ENCODE assay signal across 8 cellular contexts in the genomic region with DNA sequence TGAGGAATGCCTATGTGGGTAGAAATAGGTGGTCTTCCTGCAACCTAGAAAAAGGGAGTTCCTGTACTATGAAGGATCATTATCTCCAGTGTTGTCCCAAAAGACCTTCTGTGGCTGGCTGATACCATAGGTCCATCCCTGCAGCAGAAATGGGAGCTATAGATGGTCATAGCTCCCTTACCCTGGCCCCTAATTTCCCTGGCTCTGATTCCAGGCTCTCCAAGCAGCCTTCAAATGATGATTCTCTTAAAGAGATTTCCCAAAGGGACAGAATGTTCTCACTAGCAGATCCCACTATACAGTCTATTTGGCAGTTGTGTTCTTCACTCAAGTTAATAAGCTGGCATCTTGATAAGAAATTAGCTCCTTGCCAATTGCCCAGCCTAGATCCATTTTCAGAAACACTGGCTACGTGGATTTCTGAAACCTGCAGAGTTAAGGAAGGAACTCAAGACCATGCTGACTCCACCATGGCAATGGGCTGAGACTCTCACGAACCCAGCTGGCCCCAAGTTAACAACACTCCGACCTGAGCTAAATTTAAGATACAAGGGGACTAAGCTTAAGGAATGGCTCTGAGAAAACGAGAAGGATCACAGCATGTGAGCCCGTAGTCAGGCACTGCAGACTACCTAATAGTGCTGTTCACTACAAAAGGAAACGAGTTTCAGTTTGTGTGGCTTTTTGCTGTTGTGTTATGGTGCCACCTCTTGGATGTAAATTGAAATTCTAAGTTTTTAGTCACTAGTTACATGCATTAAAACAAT. TPM values are rescaled to one million over a fixed set of nuclear protein-coding genes. Genes with fewer than 3 reads are reported as not detected.
DNase-seq lines count a peak whose midpoint lies in the region; ATAC-seq and TF ChIP-seq lines count a peak whose summit lies in the region.

No MANE protein-coding gene starts in this region.

- H3K4me2 ChIP-seq in neural progenitor cell = no peak overlapping the region

- peaks cover 9% of the 10 kb centered on the region for H3K4me1 Mint-ChIP-seq in activated CD8-positive, alpha-beta T cell treated with anti-CD3 and anti-CD28 coated beads for 36 hours (ENCODE audit: low read depth)
- H3K4me1 Mint-ChIP-seq in neural progenitor cell = peaks cover 6% of the 10 kb centered on the region

- H3K9me3 ChIP-seq in neural progenitor cell (ENCODE audit: low read depth) = no peaks in the 10 kb centered on the region

- no peak overlapping the region for H3K9ac ChIP-seq in neural progenitor cell

- peaks cover 4% of the 10 kb centered on the region for H3K36me3 ChIP-seq in neural progenitor cell

- no peaks in the 10 kb centered on the region for H3K27me3 ChIP-seq in neural progenitor cell

- peak overlapping the region; percentile 53 for H3K4me3 Mint-ChIP-seq in activated CD8-positive, alpha-beta T cell treated with anti-CD3 and anti-CD28 coated beads for 36 hours
- no peak overlapping the region for H3K4me3 Mint-ChIP-seq in neural progenitor cell

- no peaks in the 10 kb centered on the region for H3K4me1 ChIP-seq in neural progenitor cell

- no peaks in the 10 kb centered on the region for H3K27me3 Mint-ChIP-seq in activated CD8-positive, alpha-beta T cell treated with anti-CD3 and anti-CD28 coated beads for 36 hours
- peaks cover 3% of the 10 kb centered on the region for H3K27me3 Mint-ChIP-seq in neural progenitor cell (ENCODE audit: insufficient read depth, low read depth)

- CTCF ChIA-PET in AG04449 (lab: Yijun Ruan, JAX) = interaction anchor here (0.7 to 6.8 kb wide), 31 partner anchors 10 to 472 kb away, joined by 3 to 79 read pairs (median 4); partner anchors contain the start of genes C15orf40, RAMAC and RPS17
- CTCF ChIA-PET in activated CD8-positive, alpha-beta T cell treated with anti-CD3 and anti-CD28 coated beads for 36 hours (lab: Charles Lee) = interaction anchor here (0.6 to 3.6 kb wide), 31 partner anchors 9 to 471 kb away, joined by 3 to 43 read pairs (median 4); partner anchors contain the start of genes C15orf40 and RAMAC

- TF ChIP-seq CTCF in AG04449 (IDR thresholded peaks at IDR 0.05; ENCODE audit: insufficient read depth, low read length, missing control alignments) = peak; percentile 25
- peak; percentile 59 for TF ChIP-seq CTCF in GM12864 (IDR thresholded peaks at IDR 0.05; ENCODE audit: low read depth, low read length, missing control alignments)
- TF ChIP-seq CTCF in activated CD8-positive, alpha-beta T cell treated with anti-CD3 and anti-CD28 coated beads for 36 hours (IDR thresholded peaks at IDR 0.05) = peak; percentile 77
- peak; percentile 62 for TF ChIP-seq CTCF in neural progenitor cell (IDR thresholded peaks at IDR 0.05)

- no peak overlapping the region for H3K27ac ChIP-seq in neural progenitor cell

- H3K79me2 ChIP-seq in neural progenitor cell (ENCODE audit: low read depth) = no peaks in the 10 kb centered on the region

- H3K36me3 Mint-ChIP-seq in activated CD8-positive, alpha-beta T cell treated with anti-CD3 and anti-CD28 coated beads for 36 hours (ENCODE audit: low read depth) = peaks cover 2% of the 10 kb centered on the region
- H3K36me3 Mint-ChIP-seq in neural progenitor cell = peaks cover 6% of the 10 kb centered on the region

- H3K4me3 ChIP-seq in AG04449 (ENCODE audit: low read depth, low read length) = peak overlapping the region; percentile 39
- H3K4me3 ChIP-seq in GM12864 (ENCODE audit: low read depth, low read length) = peak overlapping the region; percentile 28
- no peak overlapping the region for H3K4me3 ChIP-seq in neural progenitor cell

- no peaks in the 10 kb centered on the region for H3F3A ChIP-seq in neural progenitor cell (ENCODE audit: low read depth)

- peak overlapping the region; percentile 70 for H3K27ac Mint-ChIP-seq in activated CD8-positive, alpha-beta T cell treated with anti-CD3 and anti-CD28 coated beads for 36 hours
- H3K27ac Mint-ChIP-seq in neural progenitor cell = peak overlapping the region; percentile 33

- H4K20me1 ChIP-seq in neural progenitor cell (ENCODE audit: low read depth) = no peaks in the 10 kb centered on the region

- intact Hi-C loops in activated CD8-positive, alpha-beta T cell treated with anti-CD3 and anti-CD28 coated beads for 36 hours (cut with micrococcal nuclease) = loop anchor here (5.0 kb wide), 1 partner anchor 153 kb away; no protein-coding TSS in a partner anchor

- no peaks in the 10 kb centered on the region for H3K9me3 Mint-ChIP-seq in activated CD8-positive, alpha-beta T cell treated with anti-CD3 and anti-CD28 coated beads for 36 hours
- peaks cover 4% of the 10 kb centered on the region for H3K9me3 Mint-ChIP-seq in neural progenitor cell

- POLR2A ChIA-PET in AG04449 (lab: Yijun Ruan, JAX) = interaction anchor here (1.0 to 1.3 kb wide), 2 partner anchors 460 to 464 kb away, joined by 3 to 6 read pairs; partner anchors contain the start of gene RPS17
- POLR2A ChIA-PET in activated CD8-positive, alpha-beta T cell treated with anti-CD3 and anti-CD28 coated beads for 36 hours (lab: Charles Lee) = interaction anchor here (1.5 to 2.1 kb wide), 3 partner anchors 14 to 460 kb away, joined by 3 to 5 read pairs (median 5); partner anchors contain the start of genes RAMAC and RPS17

- no peak overlapping the region for H2AFZ ChIP-seq in neural progenitor cell (replicated peaks)

- peak; percentile 54 for ATAC-seq in HG02763 (IDR thresholded peaks at IDR 0.05; ENCODE audit: unreplicated experiment)
- ATAC-seq in activated CD8-positive, alpha-beta T cell treated with anti-CD3 and anti-CD28 coated beads for 36 hours = peak; percentile 93

- DNase-seq in AG04449 (ENCODE audit: low read depth, low spot score) (no peak), GM12864 (ENCODE audit: low read depth) (no peak), NCI-H2171 treated with DMSO at 0.1 percent for 48 hours (lab: John Stamatoyannopoulos, UW) (peak; percentile 56), fibroblast of peridontal ligament (ENCODE audit: extremely low read depth) (peak; percentile 86), neural progenitor cell (ENCODE audit: low spot score) (peak; percentile 58), NCI-H1048 (lab: John Stamatoyannopoulos, UW) (no peak)
- peak; percentile 38 for DNase-seq in activated CD8-positive, alpha-beta T cell treated with anti-CD3 and anti-CD28 coated beads for 36 hours

RNA-seq across cellular contexts. Expression of gene C15orf40, which starts 11.4 kb away (rescaled TPM):
- total RNA-seq in activated CD8-positive, alpha-beta T cell treated with anti-CD3 and anti-CD28 coated beads for 36 hours = 10 to 100 TPM; 25.6 to 30.2 TPM
- total RNA-seq in neural progenitor cell (ENCODE audit: low replicate concordance) = 8.1 and 12.2 TPM in 2 replicates

RNA-seq across cellular contexts. Expression of gene RAMAC, which starts 14.1 kb away (rescaled TPM):
- 10 to 100 TPM; 18.2 to 19.7 TPM for total RNA-seq in activated CD8-positive, alpha-beta T cell treated with anti-CD3 and anti-CD28 coated beads for 36 hours
- total RNA-seq in neural progenitor cell (ENCODE audit: low replicate concordance) = 37.2 and 50.6 TPM in 2 replicates

RNA-seq across cellular contexts. Expression of gene HOMER2, which starts 47.6 kb away (rescaled TPM):
- total RNA-seq in activated CD8-positive, alpha-beta T cell treated with anti-CD3 and anti-CD28 coated beads for 36 hours = 1 to 10 TPM; 5.4 TPM
- total RNA-seq in neural progenitor cell (ENCODE audit: low replicate concordance) = 25.4 and 259 TPM in 2 replicates

Comparison
In these comparisons a context has a peak if more than half of its experiments do, and no peak if none do; other contexts are left out.
1. DNase-seq: peak in NCI-H2171 treated with DMSO at 0.1 percent for 48 hours (single experiment), activated CD8-positive, alpha-beta T cell treated with anti-CD3 and anti-CD28 coated beads for 36 hours (single experiment), fibroblast of peridontal ligament (single experiment) and neural progenitor cell (single experiment); none in AG04449 (single experiment), GM12864 (single experiment) and NCI-H1048 (single experiment).
2. CTCF ChIP-seq: peak in every context shown above with its lines; median percentile 77 in activated CD8-positive, alpha-beta T cell treated with anti-CD3 and anti-CD28 coated beads for 36 hours; 62 in neural progenitor cell; 59 in GM12864; 25 in AG04449.